Comparison of ENCODE assay signal across 16 cellular contexts in the genomic region with DNA sequence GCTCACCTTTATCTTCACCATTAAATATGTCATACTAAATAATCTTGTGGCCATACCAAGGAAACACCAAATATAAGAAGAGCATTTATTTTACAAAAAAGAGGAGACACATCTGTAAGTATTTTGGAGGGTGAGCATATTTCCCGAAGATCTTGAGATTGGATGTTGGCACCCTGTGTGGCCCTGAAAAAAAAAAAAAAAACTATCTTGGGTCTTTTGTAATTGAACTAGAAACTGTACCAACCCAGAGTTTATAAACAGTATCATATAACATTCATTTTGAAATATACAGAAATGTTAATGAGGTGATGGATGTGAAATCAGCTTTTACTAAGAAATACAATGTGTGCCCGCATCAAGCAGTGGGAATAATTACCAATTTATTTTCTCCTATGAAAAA.
DNase-seq lines count a peak whose midpoint lies in the region; ATAC-seq and TF ChIP-seq lines count a peak whose summit lies in the region.
"Had no signal": no experiment of that assay in that cellular context is flagged by ENCODE, and none has a peak within 500 bp of the region (broad histone marks: within the 10 kb centered on the region; RNA-seq: fewer than 3 reads in every experiment).

No MANE protein-coding gene starts in this region.

- no peaks in the 10 kb centered on the region for H3K9me3 ChIP-seq in HCT116 (ENCODE audit: control insufficient read depth in 1 of 2, insufficient read depth in 1 of 2, low read depth in 1 of 2, low read length in 2 of 2)
- no peaks in the 10 kb centered on the region for H3K9me3 ChIP-seq in ascending aorta
- H3K9me3 ChIP-seq in right lobe of liver = no peaks in the 10 kb centered on the region
- H3K9me3 ChIP-seq in smooth muscle cell (replicated peaks; ENCODE audit: low read depth) = no peaks in the 10 kb centered on the region

- H4K20me1 ChIP-seq in HCT116 (ENCODE audit: insufficient read depth) = no peaks in the 10 kb centered on the region
- no peaks in the 10 kb centered on the region for H4K20me1 ChIP-seq in smooth muscle cell (ENCODE audit: low read depth)

- H3K4me3 ChIP-seq in HCT116 (replicated peaks in 1 of 2; ENCODE audit: low read depth in 1 of 2, low read length in 2 of 2) (no peak overlapping the region), ascending aorta (no peak overlapping the region), right lobe of liver (no peak overlapping the region), smooth muscle cell (no peak overlapping the region)

- ATAC-seq in HCT116 (no peak), right lobe of liver (no peak), GM21717 (IDR thresholded peaks at IDR 0.05; ENCODE audit: unreplicated experiment) (no peak)

- BruUV-seq in HCT116 (replicated peaks; lab: Mats Ljungman, UMichigan) = no TSS peak

- TF ChIP-seq POLR2A in HCT116 (IDR thresholded peaks at IDR 0.05; ENCODE audit: borderline replicate concordance, extremely low read depth, insufficient read depth, insufficient read length) = no peak
- TF ChIP-seq POLR2A in right lobe of liver (IDR thresholded peaks at IDR 0.05) = no peak

- TF ChIP-seq CTCF in HCT116 (IDR thresholded peaks at IDR 0.05 in 2 of 3, conservative IDR thresholded peaks at IDR 0.05 in 1 of 3; ENCODE audit: borderline replicate concordance in 1 of 3, insufficient read depth in 1 of 3, low read depth in 2 of 3, low read length in 2 of 3) (no peak), ascending aorta (IDR thresholded peaks at IDR 0.05) (no peak), right lobe of liver (IDR thresholded peaks at IDR 0.05) (no peak), smooth muscle cell (IDR thresholded peaks at IDR 0.05; ENCODE audit: borderline replicate concordance, insufficient read depth, poor library complexity, severe bottlenecking) (no peak)

- no peaks in the 10 kb centered on the region for H3K9me2 ChIP-seq in HCT116 (ENCODE audit: insufficient read depth)

- no peak overlapping the region for H3K9ac ChIP-seq in HCT116 (ENCODE audit: low read length)
- peak overlapping the region; percentile 86 for H3K9ac ChIP-seq in smooth muscle cell (ENCODE audit: low read depth)

- H3K36me3 ChIP-seq in HCT116 (ENCODE audit: control insufficient read depth in 1 of 2, insufficient read depth in 2 of 2, low read length in 2 of 2) (no peaks in the 10 kb centered on the region), ascending aorta (no peaks in the 10 kb centered on the region), right lobe of liver (no peaks in the 10 kb centered on the region), smooth muscle cell (ENCODE audit: low read depth) (no peaks in the 10 kb centered on the region)

- POLR2A ChIA-PET in HCT116 (lab: Charles Lee) = interaction anchor here (0.8 kb wide), 1 partner anchor 104 kb away, joined by 3 read pairs; no protein-coding TSS in a partner anchor

- no peak for TF ChIP-seq RAD21 in HCT116 (IDR thresholded peaks at IDR 0.05; ENCODE audit: low read depth)

- 76% methylated on average over 2 of the region's 2 CpGs for WGBS in right lobe of liver (ENCODE audit: insufficient coverage, low coverage, low lambda C conversion rate, missing lambda C conversion rate)
- WGBS in smooth muscle cell (ENCODE audit: low lambda C conversion rate) = 89% methylated on average over 2 of the region's 2 CpGs

- H3K27me3 ChIP-seq in HCT116 (ENCODE audit: insufficient read depth, low read length) (no peaks in the 10 kb centered on the region), ascending aorta (no peaks in the 10 kb centered on the region), right lobe of liver (no peaks in the 10 kb centered on the region), smooth muscle cell (ENCODE audit: low read depth) (no peaks in the 10 kb centered on the region)

- RAD21 ChIA-PET in HCT116 (lab: Charles Lee; ENCODE audit: low non-redundant PET in 1 of 2, low total read pairs in 2 of 2, uncharacterized antibody in 2 of 2, unreplicated experiment in 2 of 2) = no interaction called here

- in situ Hi-C loops in ACHN (cut with HindIII; ENCODE audit: low pct_ligation_motif_present, low pct_unique_long_range_greater_than_20kb, low sequenced_read_pairs) = no loop called here

- intact Hi-C loops in HCT116 (cut with micrococcal nuclease) (no loop called here), ascending aorta (cut with DNase I) (loop anchor here (1.0 to 5.0 kb wide), 4 partner anchors 104 to 307 kb away; a partner anchor contains a TSS), right lobe of liver (cut with DNase I) (no loop called here)

- peaks cover 13% of the 10 kb centered on the region for H3F3A ChIP-seq in smooth muscle cell (ENCODE audit: low read depth)

- H3K27ac ChIP-seq in HCT116 (ENCODE audit: low read depth, low read length) = no peak overlapping the region
- H3K27ac ChIP-seq in ascending aorta = peak overlapping the region; percentile 59 to 60
- H3K27ac ChIP-seq in right lobe of liver = peak overlapping the region in 2 of 3 donors; percentile 7 to 11
- H3K27ac ChIP-seq in smooth muscle cell (ENCODE audit: low read depth) = peak overlapping the region; percentile 99

- H2AFZ ChIP-seq in HCT116 (ENCODE audit: low read depth, low read length, poor library complexity, severe bottlenecking) = peak overlapping the region; percentile 10
- no peak overlapping the region for H2AFZ ChIP-seq in smooth muscle cell (ENCODE audit: low read depth)

- H3K79me2 ChIP-seq in HCT116 (ENCODE audit: insufficient read depth, low read length) (no peaks in the 10 kb centered on the region), smooth muscle cell (ENCODE audit: low read depth) (no peaks in the 10 kb centered on the region)

- H3K4me1 ChIP-seq in HCT116 (ENCODE audit: control insufficient read depth in 1 of 2, insufficient read depth in 2 of 2, low read length in 2 of 2) (peaks cover 16 to 25% of the 10 kb centered on the region in 2 experiments), ascending aorta (peaks cover 0 to 11% of the 10 kb centered on the region in 2 donors), right lobe of liver (peaks cover 0 to 24% (median 8%) of the 10 kb centered on the region in 4 donors), smooth muscle cell (ENCODE audit: low read depth) (peaks cover 31% of the 10 kb centered on the region)

- CTCF ChIA-PET in HCT116 (lab: Charles Lee) = no interaction called here

- DNase-seq in HCT116 (ENCODE audit: low read depth, low spot score) = no peak
- no peak for DNase-seq in ascending aorta (ENCODE audit: low spot score in 2 of 2)
- DNase-seq in right lobe of liver = no peak
- DNase-seq in smooth muscle cell (lab: John Stamatoyannopoulos, UW; ENCODE audit: unreplicated experiment) = no peak
- DNase-seq in NCI-H82 (lab: John Stamatoyannopoulos, UW) = no peak
- no peak for DNase-seq in ACHN
- DNase-seq in SIG-M5 treated with dmso at 0.1 percent for 504 hours (lab: John Stamatoyannopoulos, UW; ENCODE audit: unreplicated experiment) = no peak
- DNase-seq: activated CD4-positive, alpha-beta T cell treated with anti-CD3 and anti-CD28 coated beads, Interleukin-2, amount 50 U/mL, for 4 hours; activated naive CD4-positive, alpha-beta T cell treated with anti-CD3 and anti-CD28 coated beads, Interleukin-2, amount 50 U/mL, for 16 hours; activated T-cell treated with anti-CD3 and anti-CD28 coated beads, Interleukin-2, amount 50 U/mL, for 1 hour; H7; NCI-H2029 treated with DMSO at 0.1 percent for 48 hours; NCI-H524 treated with DMSO at 0.1 percent for 48 hours; posterior cingulate gyrus; stimulated activated naive CD4-positive, alpha-beta T cell had no signal

- H3K4me2 ChIP-seq in HCT116 (ENCODE audit: low read length) (peak overlapping the region; percentile 51), smooth muscle cell (peak overlapping the region; percentile 62)

TF ChIP-seq in HCT116, 20 proteins besides CTCF, POLR2A, EP300 and RAD21:
- TF ChIP-seq FOSL1 (IDR thresholded peaks at IDR 0.05; ENCODE audit: low read depth) (no peak), SP1 (IDR thresholded peaks at IDR 0.05; ENCODE audit: low read depth) (0 out of 2 replicates have a peak, but pooled peaks have one; percentile 9)
